11 cellular contexts compared by ENCODE assay signal in the genomic region with DNA sequence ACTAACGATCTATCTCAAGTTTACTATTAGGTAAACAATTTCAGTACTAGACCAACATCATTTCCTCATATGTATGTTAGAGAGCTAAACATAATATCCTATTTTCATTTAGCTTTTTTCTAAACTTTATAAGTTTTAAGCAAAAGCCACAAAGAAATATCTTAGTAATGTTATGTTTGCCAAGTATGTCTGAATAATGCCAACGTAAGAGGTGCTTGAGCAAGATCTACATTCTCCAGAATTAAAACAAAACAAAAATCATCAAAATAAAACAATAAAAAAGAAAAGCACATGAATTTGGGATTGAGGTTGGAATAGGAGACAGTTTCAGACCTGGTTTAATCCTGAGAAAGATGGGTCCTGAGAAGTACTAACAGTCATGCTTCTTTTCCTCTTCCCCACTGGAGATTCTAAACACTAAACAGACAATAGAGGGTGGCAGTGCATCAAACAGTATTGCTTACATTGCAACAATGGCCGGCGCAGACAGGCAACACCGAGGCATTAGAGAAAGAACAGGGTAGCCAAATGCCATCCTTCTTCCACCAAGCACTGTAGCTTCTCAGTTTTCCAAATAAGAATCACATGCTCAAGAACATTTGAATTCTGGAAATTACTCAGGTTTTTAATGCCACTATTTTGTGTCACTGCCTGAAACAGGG.
DNase-seq lines count a peak whose midpoint lies in the region; ATAC-seq, FAIRE-seq and TF ChIP-seq lines count a peak whose summit lies in the region.
"Had no signal": no experiment of that assay in that cellular context is flagged by ENCODE, and none has a peak within 500 bp of the region (broad histone marks: within the 10 kb centered on the region; RNA-seq: fewer than 3 reads in every experiment).

No MANE protein-coding gene starts in this region.

- H3K27ac Mint-ChIP-seq in stimulated activated naive CD8-positive, alpha-beta T cell treated with anti-CD3 and anti-CD28 coated beads, Interleukin-15, amount 100 ng/mL, for 72 hours, result no peak overlapping the region

- H3K4me1 Mint-ChIP-seq in stimulated activated naive CD8-positive, alpha-beta T cell treated with anti-CD3 and anti-CD28 coated beads, Interleukin-15, amount 100 ng/mL, for 72 hours, result peaks cover 57% of the 10 kb centered on the region

- no peak for TF ChIP-seq CTCF in 22Rv1 (IDR thresholded peaks at IDR 0.05)
- TF ChIP-seq CTCF in D721Med (IDR thresholded peaks at IDR 0.05; ENCODE audit: insufficient read depth, missing control alignments), result no peak

- H3K27ac ChIP-seq in 22Rv1 (peak overlapping the region; percentile 17; the same call in 1 of the 2 replicates), epithelial cell of prostate (peak overlapping the region; percentile 12)
- H3K27ac ChIP-seq: SJSA1 had no signal

- FAIRE-seq in D721Med (lab: Jason Lieb, UNC), result no peak

- ATAC-seq in HG02763 (IDR thresholded peaks at IDR 0.05; ENCODE audit: unreplicated experiment) (no peak), GM19035 (IDR thresholded peaks at IDR 0.05; ENCODE audit: unreplicated experiment) (no peak)
- no peak for ATAC-seq in stimulated activated naive CD8-positive, alpha-beta T cell treated with anti-CD3 and anti-CD28 coated beads, Interleukin-15, amount 100 ng/mL, for 72 hours

- no peaks in the 10 kb centered on the region for H3K9me3 Mint-ChIP-seq in stimulated activated naive CD8-positive, alpha-beta T cell treated with anti-CD3 and anti-CD28 coated beads, Interleukin-15, amount 100 ng/mL, for 72 hours

- H3K27me3 Mint-ChIP-seq in stimulated activated naive CD8-positive, alpha-beta T cell treated with anti-CD3 and anti-CD28 coated beads, Interleukin-15, amount 100 ng/mL, for 72 hours, result no peaks in the 10 kb centered on the region

- H3K4me3 Mint-ChIP-seq in stimulated activated naive CD8-positive, alpha-beta T cell treated with anti-CD3 and anti-CD28 coated beads, Interleukin-15, amount 100 ng/mL, for 72 hours, result no peak overlapping the region

- peak; percentile 38 for DNase-seq in NCI-H2029 (lab: John Stamatoyannopoulos, UW)
- DNase-seq in epithelial cell of prostate (ENCODE audit: low read depth, low spot score), result no peak
- peak; percentile 50 for DNase-seq in midbrain (lab: John Stamatoyannopoulos, UW)
- DNase-seq in D721Med (ENCODE audit: insufficient read length, low spot score), result no peak
- no peak for DNase-seq in stimulated activated naive CD8-positive, alpha-beta T cell treated with anti-CD3 and anti-CD28 coated beads, Interleukin-15, amount 100 ng/mL, for 72 hours
- DNase-seq: MG63, upper lobe of left lung had no signal

Comparison
In these comparisons a context has a peak if more than half of its experiments do, and no peak if none do; other contexts are left out.
1. DNase-seq: peak in NCI-H2029 (single experiment) and midbrain (single experiment); none in epithelial cell of prostate (single experiment), D721Med (single experiment) and stimulated activated naive CD8-positive, alpha-beta T cell treated with anti-CD3 and anti-CD28 coated beads, Interleukin-15, amount 100 ng/mL, for 72 hours (0 of 2).